Comparison of ENCODE assay signal across 26 cellular contexts in genomic region chr11:110621826-110622225, GRCh38.
"Had no signal": no experiment of that assay in that cellular context is flagged by ENCODE, and none has a peak within 500 bp of the region (broad histone marks: within the 10 kb centered on the region; RNA-seq: fewer than 3 reads in every experiment).

No MANE protein-coding gene starts in this region.

- H3K27me3 Mint-ChIP-seq: activated naive CD8-positive, alpha-beta T cell treated with anti-CD3 and anti-CD28 coated beads for 36 hours; dendritic cell treated with granulocyte-macrophage colony-stimulating factor and Interleukin-4, amounts not matched to agents 40 ng/mL and 50 ng/mL, for 4 days; natural killer cell treated with Interleukin-12 subunit alpha and Interleukin-12 subunit beta and Interleukin-15 and Interleukin-18, amount 100 ng/mL, for 72 hours had no signal

- H3K27ac Mint-ChIP-seq: activated CD4-positive, alpha-beta T cell treated with anti-CD3 and anti-CD28 coated beads for 36 hours; activated naive CD8-positive, alpha-beta T cell treated with anti-CD3 and anti-CD28 coated beads for 36 hours; dendritic cell treated with granulocyte-macrophage colony-stimulating factor and Interleukin-4, amounts not matched to agents 40 ng/mL and 50 ng/mL, for 4 days; immature natural killer cell; natural killer cell treated with Interleukin-12 subunit alpha and Interleukin-12 subunit beta and Interleukin-15 and Interleukin-18, amount 100 ng/mL, for 72 hours; T-helper 1 cell treated with Interleukin-12 subunit alpha and Interleukin-12 subunit beta and Interleukin-4 antibody, amounts not matched to agents 30 μg/mL and 1 μg/mL, for 36 hours; WTC11 had no signal

- H3K4me3 ChIP-seq: left ventricle myocardium inferior, ovary, prostate gland, spleen, thoracic aorta, upper lobe of left lung had no signal

- DNase-seq: activated CD4-positive, alpha-beta T cell treated with anti-CD3 and anti-CD28 coated beads for 36 hours; activated CD4-positive, alpha-beta T cell treated with anti-CD3 and anti-CD28 coated beads, Interleukin-2, amount 50 U/mL, for 4 hours; activated CD8-positive, alpha-beta memory T cell treated with anti-CD3 and anti-CD28 coated beads for 24 hours; activated CD8-positive, alpha-beta memory T cell treated with anti-CD3 and anti-CD28 coated beads, Interleukin-2, amount 50 U/mL, for 48 hours; activated naive CD4-positive, alpha-beta T cell treated with Interleukin-2 at 50 U/mL for 16 hours; activated naive CD8-positive, alpha-beta T cell treated with anti-CD3 and anti-CD28 coated beads for 36 hours; activated T-cell treated with anti-CD3 and anti-CD28 coated beads, Interleukin-2, amount 50 U/mL, for 48 hours; amygdala; effector CD8-positive, alpha-beta T cell; erythroblast; immature natural killer cell; kidney glomerular epithelial cell; left ventricle myocardium inferior; ovary; spleen; stimulated activated CD4-positive, alpha-beta T cell treated with anti-CD3 and anti-CD28 coated beads, Interleukin-4, amount 100 ng/mL, for 24 hours; stimulated activated naive CD4-positive, alpha-beta T cell treated with Interleukin-2 at 50 U/mL for 16 hours; T1000; upper lobe of left lung had no signal

- H3K4me3 Mint-ChIP-seq: activated CD4-positive, alpha-beta T cell treated with anti-CD3 and anti-CD28 coated beads for 36 hours; activated naive CD8-positive, alpha-beta T cell treated with anti-CD3 and anti-CD28 coated beads for 36 hours; dendritic cell treated with granulocyte-macrophage colony-stimulating factor and Interleukin-4, amounts not matched to agents 40 ng/mL and 50 ng/mL, for 4 days; immature natural killer cell; natural killer cell treated with Interleukin-12 subunit alpha and Interleukin-12 subunit beta and Interleukin-15 and Interleukin-18, amount 100 ng/mL, for 72 hours; T-helper 1 cell treated with Interleukin-12 subunit alpha and Interleukin-12 subunit beta and Interleukin-4 antibody, amounts not matched to agents 30 μg/mL and 1 μg/mL, for 36 hours; WTC11 had no signal

- H3K9me3 Mint-ChIP-seq: dendritic cell treated with granulocyte-macrophage colony-stimulating factor and Interleukin-4, amounts not matched to agents 40 ng/mL and 50 ng/mL, for 4 days; natural killer cell treated with Interleukin-12 subunit alpha and Interleukin-12 subunit beta and Interleukin-15 and Interleukin-18, amount 100 ng/mL, for 72 hours; T-helper 1 cell treated with Interleukin-12 subunit alpha and Interleukin-12 subunit beta and Interleukin-4 antibody, amounts not matched to agents 30 μg/mL and 1 μg/mL, for 36 hours had no signal

- H3K4me1 ChIP-seq: left ventricle myocardium inferior, prostate gland, spleen, upper lobe of left lung had no signal

- H3K27me3 ChIP-seq: neutrophil, ovary, spleen, upper lobe of left lung had no signal

- H3K36me3 ChIP-seq: left ventricle myocardium inferior, neutrophil, ovary, prostate gland, spleen, thoracic aorta, upper lobe of left lung had no signal

- H3K4me1 Mint-ChIP-seq: activated CD4-positive, alpha-beta T cell treated with anti-CD3 and anti-CD28 coated beads for 36 hours; activated naive CD8-positive, alpha-beta T cell treated with anti-CD3 and anti-CD28 coated beads for 36 hours; immature natural killer cell; WTC11 had no signal

- H3K27ac ChIP-seq: left ventricle myocardium inferior, neutrophil, ovary, prostate gland, spleen, thoracic aorta, upper lobe of left lung had no signal

- H3K36me3 Mint-ChIP-seq: activated naive CD8-positive, alpha-beta T cell treated with anti-CD3 and anti-CD28 coated beads for 36 hours; immature natural killer cell; natural killer cell treated with Interleukin-12 subunit alpha and Interleukin-12 subunit beta and Interleukin-15 and Interleukin-18, amount 100 ng/mL, for 72 hours; WTC11 had no signal

- H3K9me3 ChIP-seq: neutrophil, ovary, prostate gland, thoracic aorta, upper lobe of left lung had no signal

- ATAC-seq: activated CD4-positive, alpha-beta T cell treated with anti-CD3 and anti-CD28 coated beads for 36 hours; natural killer cell treated with Interleukin-12 subunit alpha and Interleukin-12 subunit beta and Interleukin-15 and Interleukin-18, amount 100 ng/mL, for 72 hours; WTC11 had no signal
